In the genomic region with DNA sequence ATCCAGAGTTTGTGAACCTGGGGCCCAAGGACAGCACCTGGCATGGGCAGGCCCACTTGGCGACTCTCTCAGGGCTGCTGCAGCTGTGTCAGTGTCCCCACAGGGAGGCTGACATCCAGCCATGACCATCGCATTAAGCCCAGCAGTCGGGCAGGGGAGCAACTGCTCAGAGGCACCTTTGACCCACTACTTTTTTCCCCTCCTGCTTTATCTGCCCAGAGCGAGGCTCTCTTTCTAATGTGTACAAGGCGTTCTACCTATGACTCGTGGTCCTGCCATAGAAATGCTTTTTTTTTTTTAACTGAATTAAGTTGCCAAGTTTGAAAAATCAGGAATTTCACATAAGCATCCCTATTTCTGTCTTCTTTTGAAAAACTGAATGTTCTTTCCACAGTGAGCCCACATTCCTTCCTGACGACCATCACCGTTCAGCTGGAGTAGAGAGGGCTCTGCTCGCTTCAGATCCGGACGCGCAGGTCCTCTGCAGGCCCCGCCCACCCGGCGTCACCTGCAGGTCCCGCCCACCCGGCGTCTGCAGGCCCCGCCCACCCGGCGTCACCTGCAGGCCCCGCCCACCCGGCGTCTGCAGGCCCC, we compare ENCODE assay signal across 8 cellular contexts. TPM values are rescaled to one million over a fixed set of nuclear protein-coding genes. Genes with fewer than 3 reads are reported as not detected.
DNase-seq lines count a peak whose midpoint lies in the region; ATAC-seq and TF ChIP-seq lines count a peak whose summit lies in the region.

No MANE protein-coding gene starts in this region.

- ATAC-seq in CD8-positive, alpha-beta T cell, result peak; percentile 66
- peak; percentile 62 for ATAC-seq in GM18505 (IDR thresholded peaks at IDR 0.05; ENCODE audit: unreplicated experiment)
- peak; percentile 29 for ATAC-seq in HG03103 (IDR thresholded peaks at IDR 0.05; ENCODE audit: low read depth, unreplicated experiment)
- no peak for ATAC-seq in HG03469 (IDR thresholded peaks at IDR 0.05; ENCODE audit: unreplicated experiment)

- no peaks in the 10 kb centered on the region for H3K9me2 ChIP-seq in OCI-LY1 (ENCODE audit: low read depth, low read length)

- no peaks in the 10 kb centered on the region for H3K36me3 ChIP-seq in CD8-positive, alpha-beta T cell (ENCODE audit: insufficient read depth, low read length)
- H3K36me3 ChIP-seq in OCI-LY1 (ENCODE audit: insufficient read depth, low read length), result no peaks in the 10 kb centered on the region
- no peaks in the 10 kb centered on the region for H3K36me3 ChIP-seq in endocrine pancreas (ENCODE audit: control insufficient read depth, insufficient read depth, low read length)

- no peak overlapping the region for H2AFZ ChIP-seq in OCI-LY1 (ENCODE audit: low read length)

- TF ChIP-seq POLR2A in GM18505 (IDR thresholded peaks at IDR 0.05; ENCODE audit: borderline replicate concordance, extremely low read depth, insufficient read depth, insufficient read length), result no peak

- H3K4me1 Mint-ChIP-seq in CD8-positive, alpha-beta T cell (ENCODE audit: low read depth), result peaks cover 12% of the 10 kb centered on the region

- CTCF ChIA-PET in CD8-positive, alpha-beta T cell (lab: Charles Lee), result interaction anchor here (1.5 kb wide), 1 partner anchor 18 kb away, joined by 4 read pairs; no protein-coding TSS in a partner anchor

- peaks cover 11% of the 10 kb centered on the region for H3K4me1 ChIP-seq in CD8-positive, alpha-beta T cell (ENCODE audit: insufficient read depth, low read length)
- no peaks in the 10 kb centered on the region for H3K4me1 ChIP-seq in OCI-LY1 (ENCODE audit: insufficient read depth, low read length, severe bottlenecking)
- H3K4me1 ChIP-seq in endocrine pancreas (ENCODE audit: control insufficient read depth, insufficient read depth, low read length), result no peaks in the 10 kb centered on the region

- DNase-seq in CD8-positive, alpha-beta T cell, result peak in 2 of 7 experiments; percentile 63 to 66
- DNase-seq in retina (peak; percentile 59), middle frontal gyrus (ENCODE audit: extremely low spot score, low spot score) (no peak)

- no peaks in the 10 kb centered on the region for H3F3A ChIP-seq in OCI-LY1 (ENCODE audit: insufficient read depth, low read length)

- no peak for TF ChIP-seq CTCF in CD8-positive, alpha-beta T cell (IDR thresholded peaks at IDR 0.05)
- TF ChIP-seq CTCF in OCI-LY1 (IDR thresholded peaks at IDR 0.05; ENCODE audit: low read length), result no peak

- no peaks in the 10 kb centered on the region for H3K27me3 ChIP-seq in CD8-positive, alpha-beta T cell (ENCODE audit: insufficient read depth, low read length)
- H3K27me3 ChIP-seq in OCI-LY1 (ENCODE audit: insufficient read depth, low read length) (no peaks in the 10 kb centered on the region), endocrine pancreas (ENCODE audit: control insufficient read depth, insufficient read depth, low read length) (no peaks in the 10 kb centered on the region)

- peak overlapping the region; percentile 52 for H3K27ac Mint-ChIP-seq in CD8-positive, alpha-beta T cell

- H3K36me3 Mint-ChIP-seq in CD8-positive, alpha-beta T cell, result no peaks in the 10 kb centered on the region

- no peaks in the 10 kb centered on the region for H3K9me3 ChIP-seq in CD8-positive, alpha-beta T cell (ENCODE audit: low read length)
- H3K9me3 ChIP-seq in OCI-LY1 (ENCODE audit: low read length) (no peaks in the 10 kb centered on the region), endocrine pancreas (ENCODE audit: control insufficient read depth, low read length) (no peaks in the 10 kb centered on the region)

- no peak overlapping the region for H3K9ac ChIP-seq in OCI-LY1 (ENCODE audit: low read length)
- peak overlapping the region; percentile 2 for H3K9ac ChIP-seq in endocrine pancreas (ENCODE audit: control insufficient read depth, insufficient read depth, low read length)

- no peak overlapping the region for H3K4me3 ChIP-seq in CD8-positive, alpha-beta T cell (ENCODE audit: low read depth, low read length)
- H3K4me3 ChIP-seq in OCI-LY1 (ENCODE audit: low read depth, low read length, poor library complexity, severe bottlenecking) (no peak overlapping the region), endocrine pancreas (ENCODE audit: control insufficient read depth, insufficient read depth, low read length) (peak overlapping the region; percentile 50)

- no peaks in the 10 kb centered on the region for H4K20me1 ChIP-seq in OCI-LY1 (ENCODE audit: insufficient read depth, low read length)

- peaks cover 31% of the 10 kb centered on the region for H3K27me3 Mint-ChIP-seq in CD8-positive, alpha-beta T cell (ENCODE audit: low read depth)

- H3K27ac ChIP-seq in CD8-positive, alpha-beta T cell (ENCODE audit: low read depth, low read length), result no peak overlapping the region
- no peak overlapping the region for H3K27ac ChIP-seq in OCI-LY1 (ENCODE audit: low read depth, low read length, poor library complexity, severe bottlenecking)

- H3K4me3 Mint-ChIP-seq in CD8-positive, alpha-beta T cell, result peak overlapping the region; percentile 57

- H3K4me2 ChIP-seq in OCI-LY1 (ENCODE audit: low read length), result peak overlapping the region; percentile 26; the same call in 1 of the 2 replicates

- no peaks in the 10 kb centered on the region for H3K79me2 ChIP-seq in OCI-LY1 (ENCODE audit: insufficient read depth, low read length)

- intact Hi-C loops in CD8-positive, alpha-beta T cell (cut with DNase I, micrococcal nuclease), result loop anchor here (2.0 to 5.0 kb wide), 7 partner anchors 18 to 489 kb away; partner anchors contain the start of genes ENOSF1 (in 2 of the 2), THOC1 (in 1 of the 2), TYMS (in 1 of the 2) and YES1 (in 1 of the 2)

- POLR2A ChIA-PET in CD8-positive, alpha-beta T cell (lab: Charles Lee), result no interaction called here

- H3K9me3 Mint-ChIP-seq in CD8-positive, alpha-beta T cell, result no peaks in the 10 kb centered on the region

RNA-seq across cellular contexts. Expression of gene CLUL1, which starts 0.4 kb away (rescaled TPM):
- not detected for total RNA-seq in CD8-positive, alpha-beta T cell

RNA-seq across cellular contexts. Expression of gene CETN1, which starts 16.2 kb away (rescaled TPM):
- not detected for total RNA-seq in CD8-positive, alpha-beta T cell
